In genomic region chr16:28865722-28866453, GRCh38 we compare ENCODE assay signal across 1 cellular context.
TF ChIP-seq lines count a peak whose summit lies in the region.

No MANE protein-coding gene starts in this region.

TF ChIP-seq in HepG2, 621 proteins besides CTCF, POLR2A, EP300 and RAD21 (continued from another document):
- no peak for TF ChIP-seq ZNF142 (CRISPR knock-in tag; IDR thresholded peaks at IDR 0.05)
- TF ChIP-seq REPIN1 (CRISPR knock-in tag; IDR thresholded peaks at IDR 0.05; ENCODE audit: borderline replicate concordance, low read depth), result no peak
- TF ChIP-seq ATF1 (CRISPR knock-in tag; IDR thresholded peaks at IDR 0.05), result no peak
- TF ChIP-seq SP4 (CRISPR knock-in tag; IDR thresholded peaks at IDR 0.05), result no peak; the same call in 1 of the 2 replicates
- TF ChIP-seq DNMT1 (CRISPR knock-in tag; IDR thresholded peaks at IDR 0.05), result no peak
- no peak for TF ChIP-seq SIX1 (CRISPR knock-in tag; IDR thresholded peaks at IDR 0.05; ENCODE audit: borderline replicate concordance)
- no peak for TF ChIP-seq ATF7 (IDR thresholded peaks at IDR 0.05)
- TF ChIP-seq ATF7 (CRISPR knock-in tag; IDR thresholded peaks at IDR 0.05), result no peak
- TF ChIP-seq UBTF (CRISPR knock-in tag; IDR thresholded peaks at IDR 0.05), result peak; percentile 41; the same call in 1 of the 2 replicates
- TF ChIP-seq ZSCAN5A (CRISPR knock-in tag; IDR thresholded peaks at IDR 0.05; ENCODE audit: borderline replicate concordance), result no peak
- TF ChIP-seq STAT6 (CRISPR knock-in tag; IDR thresholded peaks at IDR 0.05; ENCODE audit: borderline replicate concordance), result no peak
- peak; percentile 95 for TF ChIP-seq TFDP2 (CRISPR knock-in tag; IDR thresholded peaks at IDR 0.05)
- TF ChIP-seq ZBTB7A (CRISPR knock-in tag; IDR thresholded peaks at IDR 0.05), result no peak
- TF ChIP-seq AGO1 (IDR thresholded peaks at IDR 0.05; ENCODE audit: low read depth, low read length, poor library complexity, severe bottlenecking), result peak; percentile 21
- TF ChIP-seq TOPORS (CRISPR knock-in tag; IDR thresholded peaks at IDR 0.05), result no peak
- TF ChIP-seq GLI4 (CRISPR knock-in tag; IDR thresholded peaks at IDR 0.05; ENCODE audit: borderline replicate concordance), result no peak
- no peak for TF ChIP-seq ZFP37 (CRISPR knock-in tag; IDR thresholded peaks at IDR 0.05; ENCODE audit: borderline replicate concordance)
TF ChIP-seq in HepG2: peak in this region for 111.
